1 cellular context compared by ENCODE assay signal in the genomic region with DNA sequence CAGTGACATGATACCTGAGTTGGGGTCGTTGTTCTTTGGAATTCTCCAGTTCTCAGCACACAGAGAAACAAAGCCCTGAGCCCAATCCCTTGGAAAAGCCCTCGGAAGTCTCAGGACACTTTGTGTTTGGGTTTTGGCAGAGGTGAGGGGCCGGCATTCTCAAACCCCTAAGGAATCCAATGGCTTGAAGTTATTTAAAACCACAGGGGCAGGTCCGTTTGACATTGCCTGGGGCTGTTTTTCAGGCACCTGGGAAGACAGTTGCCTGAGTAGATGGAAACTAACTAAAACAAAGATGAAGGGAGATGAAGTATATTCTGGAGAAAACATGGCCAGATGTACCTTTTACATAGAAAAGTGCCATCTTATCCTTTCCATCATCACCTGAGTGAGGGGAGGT.
TF ChIP-seq lines count a peak whose summit lies in the region.

No MANE protein-coding gene starts in this region.

TF ChIP-seq in GM23338, 12 proteins besides CTCF, POLR2A, EP300 and RAD21 (continued from another document):
- TF ChIP-seq, protein P1, sequence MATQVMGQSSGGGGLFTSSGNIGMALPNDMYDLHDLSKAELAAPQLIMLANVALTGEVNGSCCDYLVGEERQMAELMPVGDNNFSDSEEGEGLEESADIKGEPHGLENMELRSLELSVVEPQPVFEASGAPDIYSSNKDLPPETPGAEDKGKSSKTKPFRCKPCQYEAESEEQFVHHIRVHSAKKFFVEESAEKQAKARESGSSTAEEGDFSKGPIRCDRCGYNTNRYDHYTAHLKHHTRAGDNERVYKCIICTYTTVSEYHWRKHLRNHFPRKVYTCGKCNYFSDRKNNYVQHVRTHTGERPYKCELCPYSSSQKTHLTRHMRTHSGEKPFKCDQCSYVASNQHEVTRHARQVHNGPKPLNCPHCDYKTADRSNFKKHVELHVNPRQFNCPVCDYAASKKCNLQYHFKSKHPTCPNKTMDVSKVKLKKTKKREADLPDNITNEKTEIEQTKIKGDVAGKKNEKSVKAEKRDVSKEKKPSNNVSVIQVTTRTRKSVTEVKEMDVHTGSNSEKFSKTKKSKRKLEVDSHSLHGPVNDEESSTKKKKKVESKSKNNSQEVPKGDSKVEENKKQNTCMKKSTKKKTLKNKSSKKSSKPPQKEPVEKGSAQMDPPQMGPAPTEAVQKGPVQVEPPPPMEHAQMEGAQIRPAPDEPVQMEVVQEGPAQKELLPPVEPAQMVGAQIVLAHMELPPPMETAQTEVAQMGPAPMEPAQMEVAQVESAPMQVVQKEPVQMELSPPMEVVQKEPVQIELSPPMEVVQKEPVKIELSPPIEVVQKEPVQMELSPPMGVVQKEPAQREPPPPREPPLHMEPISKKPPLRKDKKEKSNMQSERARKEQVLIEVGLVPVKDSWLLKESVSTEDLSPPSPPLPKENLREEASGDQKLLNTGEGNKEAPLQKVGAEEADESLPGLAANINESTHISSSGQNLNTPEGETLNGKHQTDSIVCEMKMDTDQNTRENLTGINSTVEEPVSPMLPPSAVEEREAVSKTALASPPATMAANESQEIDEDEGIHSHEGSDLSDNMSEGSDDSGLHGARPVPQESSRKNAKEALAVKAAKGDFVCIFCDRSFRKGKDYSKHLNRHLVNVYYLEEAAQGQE (IDR thresholded peaks at IDR 0.05; ENCODE audit: unreplicated experiment): no peak
- TF ChIP-seq EZH2phosphoT487 (IDR thresholded peaks at IDR 0.05; ENCODE audit: unreplicated experiment) (no peak), STAT1 (IDR thresholded peaks at IDR 0.05; ENCODE audit: unreplicated experiment) (no peak), POLR2AphosphoS5 (IDR thresholded peaks at IDR 0.05; ENCODE audit: low read depth) (no peak), JUNB (IDR thresholded peaks at IDR 0.05; ENCODE audit: unreplicated experiment) (no peak), CREB1 (CRISPR knock-in tag; IDR thresholded peaks at IDR 0.05; ENCODE audit: low read depth) (no peak), EZH2 (IDR thresholded peaks at IDR 0.05; ENCODE audit: low read depth, unreplicated experiment) (no peak), NANOG (IDR thresholded peaks at IDR 0.05; ENCODE audit: borderline replicate concordance) (no peak), ZNF331 (CRISPR knock-in tag; IDR thresholded peaks at IDR 0.05; ENCODE audit: low read depth) (no peak)
- TF ChIP-seq, protein P2, sequence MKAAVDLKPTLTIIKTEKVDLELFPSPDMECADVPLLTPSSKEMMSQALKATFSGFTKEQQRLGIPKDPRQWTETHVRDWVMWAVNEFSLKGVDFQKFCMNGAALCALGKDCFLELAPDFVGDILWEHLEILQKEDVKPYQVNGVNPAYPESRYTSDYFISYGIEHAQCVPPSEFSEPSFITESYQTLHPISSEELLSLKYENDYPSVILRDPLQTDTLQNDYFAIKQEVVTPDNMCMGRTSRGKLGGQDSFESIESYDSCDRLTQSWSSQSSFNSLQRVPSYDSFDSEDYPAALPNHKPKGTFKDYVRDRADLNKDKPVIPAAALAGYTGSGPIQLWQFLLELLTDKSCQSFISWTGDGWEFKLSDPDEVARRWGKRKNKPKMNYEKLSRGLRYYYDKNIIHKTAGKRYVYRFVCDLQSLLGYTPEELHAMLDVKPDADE (IDR thresholded peaks at IDR 0.05): no peak
TF ChIP-seq in GM23338: peak in this region for 0.
